Comparison of ENCODE assay signal across 18 cellular contexts in the genomic region with DNA sequence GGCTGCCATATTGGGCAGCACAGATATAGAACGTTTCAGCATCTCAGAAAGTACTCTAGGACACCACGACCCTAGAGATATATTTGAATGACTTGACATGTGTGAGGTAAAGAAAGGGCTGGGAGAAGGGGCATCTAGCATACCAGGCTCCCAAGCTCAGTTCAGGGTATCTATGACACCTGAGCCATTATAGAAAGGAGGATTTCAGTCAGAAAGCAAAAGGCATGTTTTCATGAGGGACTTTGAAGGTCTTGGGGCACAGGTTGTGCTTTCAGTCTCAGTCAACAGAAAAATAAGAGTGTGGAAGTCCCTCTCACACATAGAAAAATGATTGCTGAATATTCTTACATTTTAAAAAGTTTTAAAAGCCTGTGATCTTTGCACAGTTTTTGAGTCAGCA. TPM values are rescaled to one million over a fixed set of nuclear protein-coding genes. Genes with fewer than 3 reads are reported as not detected.
DNase-seq lines count a peak whose midpoint lies in the region; ATAC-seq lines count a peak whose summit lies in the region.
"Had no signal": no experiment of that assay in that cellular context is flagged by ENCODE, and none has a peak within 500 bp of the region (broad histone marks: within the 10 kb centered on the region; RNA-seq: fewer than 3 reads in every experiment).

No MANE protein-coding gene starts in this region.

- H3K4me3 Mint-ChIP-seq in activated naive CD8-positive, alpha-beta T cell: no peak overlapping the region
- H3K4me3 Mint-ChIP-seq in activated naive CD8-positive, alpha-beta T cell treated with anti-CD3 and anti-CD28 coated beads, Interleukin-2, amount 50 U/mL, for 24 hours: no peak overlapping the region
- H3K4me3 Mint-ChIP-seq in activated naive CD8-positive, alpha-beta T cell treated with anti-CD3 and anti-CD28 coated beads for 36 hours: no peak overlapping the region
- H3K4me3 Mint-ChIP-seq in activated CD8-positive, alpha-beta T cell treated with anti-CD3 and anti-CD28 coated beads, Interleukin-2, amount 10 ng/mL, durations not matched to agents 7 days and 5 days: no peak overlapping the region
- H3K4me3 Mint-ChIP-seq: CD14-positive monocyte; CD4-positive, alpha-beta memory T cell; HFFc6; IgD-negative memory B cell had no signal

- H3K4me1 Mint-ChIP-seq in activated naive CD8-positive, alpha-beta T cell (ENCODE audit: low read depth): peaks cover 30% of the 10 kb centered on the region
- peaks cover 35% of the 10 kb centered on the region for H3K4me1 Mint-ChIP-seq in activated naive CD8-positive, alpha-beta T cell treated with anti-CD3 and anti-CD28 coated beads, Interleukin-2, amount 50 U/mL, for 24 hours
- H3K4me1 Mint-ChIP-seq in activated naive CD8-positive, alpha-beta T cell treated with anti-CD3 and anti-CD28 coated beads for 36 hours: peaks cover 46% of the 10 kb centered on the region
- peaks cover 18% of the 10 kb centered on the region for H3K4me1 Mint-ChIP-seq in activated CD8-positive, alpha-beta T cell treated with anti-CD3 and anti-CD28 coated beads, Interleukin-2, amount 10 ng/mL, durations not matched to agents 7 days and 5 days (ENCODE audit: low read depth)

- DNase-seq in activated naive CD8-positive, alpha-beta T cell treated with anti-CD3 and anti-CD28 coated beads, Interleukin-2, amount 50 U/mL, for 24 hours: no peak
- no peak for DNase-seq in activated naive CD8-positive, alpha-beta T cell treated with anti-CD3 and anti-CD28 coated beads for 36 hours
- no peak for DNase-seq in activated CD8-positive, alpha-beta T cell treated with anti-CD3 and anti-CD28 coated beads, Interleukin-2, amount 10 ng/mL, durations not matched to agents 7 days and 5 days
- no peak for DNase-seq in cerebellar nuclear complex (lab: John Stamatoyannopoulos, UW)
- DNase-seq: 8988T; Calu3; CD4-positive, alpha-beta memory T cell; DMS79 treated with DMSO at 0.1 percent for 48 hours; GF-D8; GOT3; H7; HFFc6 had no signal

- no peaks in the 10 kb centered on the region for H3K9me3 Mint-ChIP-seq in activated naive CD8-positive, alpha-beta T cell (ENCODE audit: low read depth)
- no peaks in the 10 kb centered on the region for H3K9me3 Mint-ChIP-seq in activated naive CD8-positive, alpha-beta T cell treated with anti-CD3 and anti-CD28 coated beads, Interleukin-2, amount 50 U/mL, for 24 hours
- H3K9me3 Mint-ChIP-seq in activated naive CD8-positive, alpha-beta T cell treated with anti-CD3 and anti-CD28 coated beads for 36 hours: peaks cover 4% of the 10 kb centered on the region
- H3K9me3 Mint-ChIP-seq in activated CD8-positive, alpha-beta T cell treated with anti-CD3 and anti-CD28 coated beads, Interleukin-2, amount 10 ng/mL, durations not matched to agents 7 days and 5 days (ENCODE audit: insufficient read depth): no peaks in the 10 kb centered on the region
- H3K9me3 Mint-ChIP-seq: HFFc6, IgD-negative memory B cell had no signal

- H3K27ac Mint-ChIP-seq in activated naive CD8-positive, alpha-beta T cell: peak overlapping the region; percentile 46
- H3K27ac Mint-ChIP-seq in activated naive CD8-positive, alpha-beta T cell treated with anti-CD3 and anti-CD28 coated beads, Interleukin-2, amount 50 U/mL, for 24 hours: no peak overlapping the region
- peak overlapping the region; percentile 34 for H3K27ac Mint-ChIP-seq in activated naive CD8-positive, alpha-beta T cell treated with anti-CD3 and anti-CD28 coated beads for 36 hours
- no peak overlapping the region for H3K27ac Mint-ChIP-seq in activated CD8-positive, alpha-beta T cell treated with anti-CD3 and anti-CD28 coated beads, Interleukin-2, amount 10 ng/mL, durations not matched to agents 7 days and 5 days
- H3K27ac Mint-ChIP-seq: CD4-positive, alpha-beta memory T cell; HFFc6; IgD-negative memory B cell had no signal

- no peak for ATAC-seq in activated naive CD8-positive, alpha-beta T cell treated with anti-CD3 and anti-CD28 coated beads, Interleukin-2, amount 50 U/mL, for 24 hours
- ATAC-seq in GM19468 (IDR thresholded peaks at IDR 0.05; ENCODE audit: extremely low read depth, unreplicated experiment): peak; percentile 13
- ATAC-seq in activated CD8-positive, alpha-beta T cell treated with anti-CD3 and anti-CD28 coated beads, Interleukin-2, amount 10 ng/mL, durations not matched to agents 7 days and 5 days: no peak
- no peak for ATAC-seq in HG03457 (IDR thresholded peaks at IDR 0.05; ENCODE audit: unreplicated experiment)
- ATAC-seq: HCT116 had no signal

- CTCF ChIA-PET in activated CD8-positive, alpha-beta T cell treated with anti-CD3 and anti-CD28 coated beads, Interleukin-2, amount 10 ng/mL, durations not matched to agents 7 days and 5 days (lab: Charles Lee): no interaction called here

- H3K27me3 Mint-ChIP-seq in activated naive CD8-positive, alpha-beta T cell: no peaks in the 10 kb centered on the region
- H3K27me3 Mint-ChIP-seq in activated naive CD8-positive, alpha-beta T cell treated with anti-CD3 and anti-CD28 coated beads, Interleukin-2, amount 50 U/mL, for 24 hours: no peaks in the 10 kb centered on the region
- H3K27me3 Mint-ChIP-seq in activated naive CD8-positive, alpha-beta T cell treated with anti-CD3 and anti-CD28 coated beads for 36 hours: no peaks in the 10 kb centered on the region
- H3K27me3 Mint-ChIP-seq in activated CD8-positive, alpha-beta T cell treated with anti-CD3 and anti-CD28 coated beads, Interleukin-2, amount 10 ng/mL, durations not matched to agents 7 days and 5 days (ENCODE audit: low read depth): no peaks in the 10 kb centered on the region
- H3K27me3 Mint-ChIP-seq: CD4-positive, alpha-beta memory T cell; IgD-negative memory B cell had no signal

- POLR2A ChIA-PET in activated CD8-positive, alpha-beta T cell treated with anti-CD3 and anti-CD28 coated beads, Interleukin-2, amount 10 ng/mL, durations not matched to agents 7 days and 5 days (lab: Charles Lee): no interaction called here

- peaks cover 21% of the 10 kb centered on the region for H3K36me3 Mint-ChIP-seq in activated naive CD8-positive, alpha-beta T cell
- peaks cover 14% of the 10 kb centered on the region for H3K36me3 Mint-ChIP-seq in activated naive CD8-positive, alpha-beta T cell treated with anti-CD3 and anti-CD28 coated beads, Interleukin-2, amount 50 U/mL, for 24 hours (ENCODE audit: low read depth)
- H3K36me3 Mint-ChIP-seq in activated naive CD8-positive, alpha-beta T cell treated with anti-CD3 and anti-CD28 coated beads for 36 hours: peaks cover 37% of the 10 kb centered on the region
- H3K36me3 Mint-ChIP-seq in activated CD8-positive, alpha-beta T cell treated with anti-CD3 and anti-CD28 coated beads, Interleukin-2, amount 10 ng/mL, durations not matched to agents 7 days and 5 days (ENCODE audit: low read depth): peaks cover 76% of the 10 kb centered on the region
- H3K36me3 Mint-ChIP-seq: CD14-positive monocyte, IgD-negative memory B cell had no signal

RNA-seq across cellular contexts. Expression of a gene that starts 51.6 kb away (rescaled TPM):
- 1 to 10 TPM; 1.8 to 2.9 TPM for total RNA-seq in activated naive CD8-positive, alpha-beta T cell treated with anti-CD3 and anti-CD28 coated beads for 36 hours
- total RNA-seq in activated CD8-positive, alpha-beta T cell treated with anti-CD3 and anti-CD28 coated beads, Interleukin-2, amount 10 ng/mL, durations not matched to agents 7 days and 5 days: 1 to 10 TPM; 1.1 TPM

RNA-seq across cellular contexts. Expression of a gene that starts 51.7 kb away (rescaled TPM):
- under 1 TPM; 0.34 to 0.64 TPM for total RNA-seq in activated naive CD8-positive, alpha-beta T cell treated with anti-CD3 and anti-CD28 coated beads for 36 hours
- not detected for total RNA-seq in activated CD8-positive, alpha-beta T cell treated with anti-CD3 and anti-CD28 coated beads, Interleukin-2, amount 10 ng/mL, durations not matched to agents 7 days and 5 days
- total RNA-seq: CD4-positive, alpha-beta memory T cell; HFFc6 had no signal

Comparison
In these comparisons a context has a peak if more than half of its experiments do, and no peak if none do; other contexts are left out.
1. H3K27ac Mint-ChIP-seq: peak in activated naive CD8-positive, alpha-beta T cell (single experiment) and activated naive CD8-positive, alpha-beta T cell treated with anti-CD3 and anti-CD28 coated beads for 36 hours (single experiment); none in activated naive CD8-positive, alpha-beta T cell treated with anti-CD3 and anti-CD28 coated beads, Interleukin-2, amount 50 U/mL, for 24 hours (single experiment) and activated CD8-positive, alpha-beta T cell treated with anti-CD3 and anti-CD28 coated beads, Interleukin-2, amount 10 ng/mL, durations not matched to agents 7 days and 5 days (single experiment).